8 cellular contexts compared by ENCODE assay signal in the genomic region with DNA sequence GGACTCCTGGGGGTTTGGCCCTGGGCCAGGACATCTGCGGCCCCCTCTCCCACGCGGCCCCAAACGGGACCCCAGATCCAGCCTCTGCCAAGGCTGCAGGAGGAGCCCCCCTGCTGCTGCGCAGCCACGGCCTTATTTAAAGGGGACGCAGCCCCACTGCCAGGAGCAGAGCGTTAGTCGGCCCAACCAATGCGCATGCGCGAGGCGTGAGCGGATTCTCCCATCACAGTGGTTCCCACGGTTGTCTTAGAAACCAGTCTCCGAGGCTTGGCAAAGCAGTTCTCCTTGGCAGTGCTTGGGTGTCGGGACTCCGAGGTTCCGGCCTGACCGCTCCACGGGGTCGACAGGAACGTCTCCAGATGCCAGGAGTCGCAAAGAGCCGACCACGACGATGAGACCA.
DNase-seq lines count a peak whose midpoint lies in the region; ATAC-seq and TF ChIP-seq lines count a peak whose summit lies in the region.

No MANE protein-coding gene starts in this region.

- H3K36me3 ChIP-seq in MG63: no peaks in the 10 kb centered on the region
- no peaks in the 10 kb centered on the region for H3K36me3 ChIP-seq in right atrium auricular region
- H3K36me3 ChIP-seq in endodermal cell (ENCODE audit: control insufficient read depth, insufficient read depth, low read length): no peaks in the 10 kb centered on the region

- no peaks in the 10 kb centered on the region for H3K9me3 ChIP-seq in MG63
- no peaks in the 10 kb centered on the region for H3K9me3 ChIP-seq in right atrium auricular region
- no peaks in the 10 kb centered on the region for H3K9me3 ChIP-seq in endodermal cell (ENCODE audit: control insufficient read depth, low read length)

- peaks cover 13% of the 10 kb centered on the region for H3K27me3 Mint-ChIP-seq in activated T-cell treated with anti-CD3 and anti-CD28 coated beads, Interleukin-2, amount 50 U/mL, for 24 hours
- peaks cover 36% of the 10 kb centered on the region for H3K27me3 Mint-ChIP-seq in endodermal cell (ENCODE audit: insufficient read depth)

- H3K9me3 Mint-ChIP-seq in activated T-cell treated with anti-CD3 and anti-CD28 coated beads, Interleukin-2, amount 50 U/mL, for 24 hours: no peaks in the 10 kb centered on the region
- H3K9me3 Mint-ChIP-seq in endodermal cell: peaks cover 14% of the 10 kb centered on the region

- no peaks in the 10 kb centered on the region for H3K27me3 ChIP-seq in MG63
- H3K27me3 ChIP-seq in right atrium auricular region: no peaks in the 10 kb centered on the region
- no peaks in the 10 kb centered on the region for H3K27me3 ChIP-seq in endodermal cell (ENCODE audit: control insufficient read depth, insufficient read depth, low read length, poor library complexity, severe bottlenecking)

- WGBS in endodermal cell (ENCODE audit: insufficient coverage in 1 of 2, insufficient read length in 1 of 2), 2 experiments: 93 to 94% methylated on average over 23 to 27 of the region's 27 CpGs

- H3K27ac ChIP-seq in right atrium auricular region (no peak overlapping the region), endodermal cell (ENCODE audit: low read depth, low read length) (no peak overlapping the region)

- H3K4me3 Mint-ChIP-seq in activated T-cell treated with anti-CD3 and anti-CD28 coated beads, Interleukin-2, amount 50 U/mL, for 24 hours: peak overlapping the region; percentile 33
- no peak overlapping the region for H3K4me3 Mint-ChIP-seq in endodermal cell

- no peaks in the 10 kb centered on the region for H3K36me3 Mint-ChIP-seq in activated T-cell treated with anti-CD3 and anti-CD28 coated beads, Interleukin-2, amount 50 U/mL, for 24 hours (ENCODE audit: low read depth)
- H3K36me3 Mint-ChIP-seq in endodermal cell (ENCODE audit: low read depth): peaks cover 3% of the 10 kb centered on the region

- no peak overlapping the region for H3K9ac ChIP-seq in endodermal cell (ENCODE audit: extremely low read depth, low read length, poor library complexity, severe bottlenecking)

- H3K4me1 Mint-ChIP-seq in activated T-cell treated with anti-CD3 and anti-CD28 coated beads, Interleukin-2, amount 50 U/mL, for 24 hours (ENCODE audit: low read depth): peaks cover 26% of the 10 kb centered on the region
- H3K4me1 Mint-ChIP-seq in endodermal cell: peaks cover 4% of the 10 kb centered on the region

- TF ChIP-seq CTCF in right atrium auricular region (IDR thresholded peaks at IDR 0.05) (no peak), endodermal cell (conservative IDR thresholded peaks at IDR 0.05) (no peak)

- H3K4me1 ChIP-seq in right atrium auricular region: peaks cover 0 to 5% of the 10 kb centered on the region in 2 donors
- no peaks in the 10 kb centered on the region for H3K4me1 ChIP-seq in endodermal cell (ENCODE audit: control insufficient read depth, insufficient read depth, low read length)

- peak overlapping the region; percentile 18 for H3K4me3 ChIP-seq in MG63
- H3K4me3 ChIP-seq in right atrium auricular region: peak overlapping the region; percentile 31 to 43
- no peak overlapping the region for H3K4me3 ChIP-seq in endodermal cell (ENCODE audit: low read length)

- ATAC-seq in GM19023 (IDR thresholded peaks at IDR 0.05; ENCODE audit: unreplicated experiment): no peak
- ATAC-seq in HG02852 (IDR thresholded peaks at IDR 0.05; ENCODE audit: unreplicated experiment): no peak
- no peak for ATAC-seq in HG03457 (IDR thresholded peaks at IDR 0.05; ENCODE audit: unreplicated experiment)

- H3K27ac Mint-ChIP-seq in activated T-cell treated with anti-CD3 and anti-CD28 coated beads, Interleukin-2, amount 50 U/mL, for 24 hours: no peak overlapping the region
- no peak overlapping the region for H3K27ac Mint-ChIP-seq in endodermal cell

- DNase-seq in MG63 (peak; percentile 39), right atrium auricular region (ENCODE audit: low spot score) (no peak), endodermal cell (no peak)
- peak; percentile 62 for DNase-seq in activated T-cell treated with anti-CD3 and anti-CD28 coated beads, Interleukin-2, amount 50 U/mL, for 24 hours
- peak; percentile 13 to 30 for DNase-seq in stimulated activated CD8-positive, alpha-beta memory T cell treated with anti-CD3 and anti-CD28 coated beads, Interleukin-15, amount 100 ng/mL, for 4 hours (ENCODE audit: low read depth in 2 of 2)

Comparison
In these comparisons a context has a peak if more than half of its experiments do, and no peak if none do; other contexts are left out.
1. DNase-seq: peak in MG63 (single experiment), activated T-cell treated with anti-CD3 and anti-CD28 coated beads, Interleukin-2, amount 50 U/mL, for 24 hours (single experiment) and stimulated activated CD8-positive, alpha-beta memory T cell treated with anti-CD3 and anti-CD28 coated beads, Interleukin-15, amount 100 ng/mL, for 4 hours (2 of 2); none in right atrium auricular region (single experiment) and endodermal cell (single experiment).